In the genomic region with DNA sequence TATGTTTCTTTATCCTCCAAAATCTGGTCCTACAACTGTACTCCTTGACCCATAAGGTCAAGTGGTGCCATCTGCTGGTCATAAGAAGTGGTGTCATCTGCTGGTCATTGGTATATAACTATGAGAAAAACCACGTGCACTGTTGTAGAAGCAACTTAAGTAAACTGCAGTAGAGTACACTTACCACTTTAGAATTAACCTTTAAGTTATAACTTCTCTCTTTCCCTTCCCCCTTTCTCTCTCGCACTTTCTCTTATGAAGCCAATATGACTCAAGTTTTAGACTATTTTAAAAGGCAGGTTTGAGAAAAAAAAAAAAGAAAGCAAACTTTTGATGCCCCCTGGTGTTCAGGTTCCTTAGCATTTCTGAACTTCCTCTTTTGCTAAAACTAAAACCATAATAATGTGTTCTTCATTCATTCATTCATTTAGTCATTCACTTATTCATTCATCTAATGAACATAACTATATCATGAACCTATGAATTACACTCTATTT, we compare ENCODE assay signal across 1 cellular context.
A peak's percentile ranks its signal among the peaks of the same experiment; 100 is the strongest.
TF ChIP-seq lines count a peak whose summit lies in the region.

No MANE protein-coding gene starts in this region.

TF ChIP-seq in HepG2, 621 proteins besides CTCF, POLR2A, EP300 and RAD21 (continued from another document):
- TF ChIP-seq STAG1 (CRISPR knock-in tag; IDR thresholded peaks at IDR 0.05) (peak; percentile 57), SP2 (CRISPR knock-in tag; IDR thresholded peaks at IDR 0.05) (no peak), ELF3 (CRISPR knock-in tag; IDR thresholded peaks at IDR 0.05) (peak; percentile 61), ZFP1 (CRISPR knock-in tag; IDR thresholded peaks at IDR 0.05) (0 out of 2 replicates have a peak, but pooled peaks have one; percentile 34), PPARG (CRISPR knock-in tag; conservative IDR thresholded peaks at IDR 0.05) (0 out of 2 replicates have a peak, but pooled peaks have one; percentile 36), ZNF543 (CRISPR knock-in tag; IDR thresholded peaks at IDR 0.05) (no peak), FOXP1 (IDR thresholded peaks at IDR 0.05) (no peak), FOXP1 (CRISPR knock-in tag; IDR thresholded peaks at IDR 0.05) (no peak), ZBTB42 (CRISPR knock-in tag; IDR thresholded peaks at IDR 0.05) (no peak), TAF15 (IDR thresholded peaks at IDR 0.05; ENCODE audit: low read depth, low read length, poor library complexity, severe bottlenecking) (no peak), CCDC6 (CRISPR knock-in tag; IDR thresholded peaks at IDR 0.05) (no peak), MXI1 (IDR thresholded peaks at IDR 0.05; ENCODE audit: borderline replicate concordance, low read depth, low read length) (0 out of 3 replicates have a peak, but pooled peaks have one; percentile 23), ZNF788 (CRISPR knock-in tag; IDR thresholded peaks at IDR 0.05; ENCODE audit: borderline replicate concordance) (no peak), SMC3 (IDR thresholded peaks at IDR 0.05; ENCODE audit: low read length) (peak; percentile 80), IKZF4 (CRISPR knock-in tag; IDR thresholded peaks at IDR 0.05; ENCODE audit: borderline replicate concordance, low read depth, not compliant biosample characterization) (no peak), MTF2 (CRISPR knock-in tag; IDR thresholded peaks at IDR 0.05; ENCODE audit: borderline replicate concordance) (no peak), ZNF251 (CRISPR knock-in tag; IDR thresholded peaks at IDR 0.05) (no peak), PITX1 (CRISPR knock-in tag; IDR thresholded peaks at IDR 0.05) (no peak), ZNF24 (IDR thresholded peaks at IDR 0.05) (0 out of 2 replicates have a peak, but pooled peaks have one; percentile 13), SALL1 (CRISPR knock-in tag; IDR thresholded peaks at IDR 0.05) (no peak), ZNF598 (CRISPR knock-in tag; IDR thresholded peaks at IDR 0.05; ENCODE audit: borderline replicate concordance) (no peak), RCOR2 (CRISPR knock-in tag; IDR thresholded peaks at IDR 0.05) (no peak), KDM4B (CRISPR knock-in tag; IDR thresholded peaks at IDR 0.05) (no peak), ATF1 (CRISPR knock-in tag; IDR thresholded peaks at IDR 0.05) (no peak)
- TF ChIP-seq, protein P1, sequence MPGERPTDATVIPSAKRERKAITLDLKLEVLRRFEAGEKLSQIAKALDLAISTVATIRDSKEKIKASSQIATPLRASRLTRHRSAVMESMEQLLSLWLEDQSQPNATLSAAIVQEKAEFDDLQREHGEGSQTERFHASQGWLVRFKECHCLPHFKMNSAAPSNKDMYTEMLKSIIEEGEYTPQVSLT (CRISPR knock-in tag; IDR thresholded peaks at IDR 0.05; ENCODE audit: borderline replicate concordance, low read depth) = no peak
- TF ChIP-seq, protein P2, sequence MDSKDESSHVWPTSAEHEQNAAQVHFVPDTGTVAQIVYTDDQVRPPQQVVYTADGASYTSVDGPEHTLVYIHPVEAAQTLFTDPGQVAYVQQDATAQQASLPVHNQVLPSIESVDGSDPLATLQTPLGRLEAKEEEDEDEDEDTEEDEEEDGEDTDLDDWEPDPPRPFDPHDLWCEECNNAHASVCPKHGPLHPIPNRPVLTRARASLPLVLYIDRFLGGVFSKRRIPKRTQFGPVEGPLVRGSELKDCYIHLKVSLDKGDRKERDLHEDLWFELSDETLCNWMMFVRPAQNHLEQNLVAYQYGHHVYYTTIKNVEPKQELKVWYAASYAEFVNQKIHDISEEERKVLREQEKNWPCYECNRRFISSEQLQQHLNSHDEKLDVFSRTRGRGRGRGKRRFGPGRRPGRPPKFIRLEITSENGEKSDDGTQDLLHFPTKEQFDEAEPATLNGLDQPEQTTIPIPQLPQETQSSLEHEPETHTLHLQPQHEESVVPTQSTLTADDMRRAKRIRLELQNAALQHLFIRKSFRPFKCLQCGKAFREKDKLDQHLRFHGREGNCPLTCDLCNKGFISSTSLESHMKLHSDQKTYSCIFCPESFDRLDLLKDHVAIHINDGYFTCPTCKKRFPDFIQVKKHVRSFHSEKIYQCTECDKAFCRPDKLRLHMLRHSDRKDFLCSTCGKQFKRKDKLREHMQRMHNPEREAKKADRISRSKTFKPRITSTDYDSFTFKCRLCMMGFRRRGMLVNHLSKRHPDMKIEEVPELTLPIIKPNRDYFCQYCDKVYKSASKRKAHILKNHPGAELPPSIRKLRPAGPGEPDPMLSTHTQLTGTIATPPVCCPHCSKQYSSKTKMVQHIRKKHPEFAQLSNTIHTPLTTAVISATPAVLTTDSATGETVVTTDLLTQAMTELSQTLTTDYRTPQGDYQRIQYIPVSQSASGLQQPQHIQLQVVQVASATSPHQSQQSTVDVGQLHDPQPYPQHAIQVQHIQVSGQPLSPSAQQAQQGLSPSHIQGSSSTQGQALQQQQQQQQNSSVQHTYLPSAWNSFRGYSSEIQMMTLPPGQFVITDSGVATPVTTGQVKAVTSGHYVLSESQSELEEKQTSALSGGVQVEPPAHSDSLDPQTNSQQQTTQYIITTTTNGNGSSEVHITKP (CRISPR knock-in tag; IDR thresholded peaks at IDR 0.05; ENCODE audit: low read depth) = no peak
- TF ChIP-seq, protein P3, sequence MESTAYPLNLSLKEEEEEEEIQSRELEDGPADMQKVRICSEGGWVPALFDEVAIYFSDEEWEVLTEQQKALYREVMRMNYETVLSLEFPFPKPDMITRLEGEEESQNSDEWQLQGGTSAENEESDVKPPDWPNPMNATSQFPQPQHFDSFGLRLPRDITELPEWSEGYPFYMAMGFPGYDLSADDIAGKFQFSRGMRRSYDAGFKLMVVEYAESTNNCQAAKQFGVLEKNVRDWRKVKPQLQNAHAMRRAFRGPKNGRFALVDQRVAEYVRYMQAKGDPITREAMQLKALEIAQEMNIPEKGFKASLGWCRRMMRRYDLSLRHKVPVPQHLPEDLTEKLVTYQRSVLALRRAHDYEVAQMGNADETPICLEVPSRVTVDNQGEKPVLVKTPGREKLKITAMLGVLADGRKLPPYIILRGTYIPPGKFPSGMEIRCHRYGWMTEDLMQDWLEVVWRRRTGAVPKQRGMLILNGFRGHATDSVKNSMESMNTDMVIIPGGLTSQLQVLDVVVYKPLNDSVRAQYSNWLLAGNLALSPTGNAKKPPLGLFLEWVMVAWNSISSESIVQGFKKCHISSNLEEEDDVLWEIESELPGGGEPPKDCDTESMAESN (CRISPR knock-in tag; conservative IDR thresholded peaks at IDR 0.05) = no peak
- TF ChIP-seq, protein P4, sequence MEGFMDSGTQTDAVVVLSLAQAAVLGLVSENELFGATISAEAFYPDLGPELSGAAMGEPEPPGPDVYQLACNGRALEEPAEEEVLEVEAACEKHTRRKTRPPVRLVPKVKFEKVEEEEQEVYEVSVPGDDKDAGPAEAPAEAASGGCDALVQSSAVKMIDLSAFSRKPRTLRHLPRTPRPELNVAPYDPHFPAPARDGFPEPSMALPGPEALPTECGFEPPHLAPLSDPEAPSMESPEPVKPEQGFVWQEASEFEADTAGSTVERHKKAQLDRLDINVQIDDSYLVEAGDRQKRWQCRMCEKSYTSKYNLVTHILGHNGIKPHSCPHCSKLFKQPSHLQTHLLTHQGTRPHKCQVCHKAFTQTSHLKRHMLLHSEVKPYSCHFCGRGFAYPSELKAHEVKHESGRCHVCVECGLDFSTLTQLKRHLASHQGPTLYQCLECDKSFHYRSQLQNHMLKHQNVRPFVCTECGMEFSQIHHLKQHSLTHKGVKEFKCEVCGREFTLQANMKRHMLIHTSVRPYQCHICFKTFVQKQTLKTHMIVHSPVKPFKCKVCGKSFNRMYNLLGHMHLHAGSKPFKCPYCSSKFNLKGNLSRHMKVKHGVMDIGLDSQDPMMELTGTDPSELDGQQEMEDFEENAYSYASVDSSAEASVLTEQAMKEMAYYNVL (CRISPR knock-in tag; IDR thresholded peaks at IDR 0.05; ENCODE audit: borderline replicate concordance) = no peak
- TF ChIP-seq, protein P5, sequence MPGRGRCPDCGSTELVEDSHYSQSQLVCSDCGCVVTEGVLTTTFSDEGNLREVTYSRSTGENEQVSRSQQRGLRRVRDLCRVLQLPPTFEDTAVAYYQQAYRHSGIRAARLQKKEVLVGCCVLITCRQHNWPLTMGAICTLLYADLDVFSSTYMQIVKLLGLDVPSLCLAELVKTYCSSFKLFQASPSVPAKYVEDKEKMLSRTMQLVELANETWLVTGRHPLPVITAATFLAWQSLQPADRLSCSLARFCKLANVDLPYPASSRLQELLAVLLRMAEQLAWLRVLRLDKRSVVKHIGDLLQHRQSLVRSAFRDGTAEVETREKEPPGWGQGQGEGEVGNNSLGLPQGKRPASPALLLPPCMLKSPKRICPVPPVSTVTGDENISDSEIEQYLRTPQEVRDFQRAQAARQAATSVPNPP (CRISPR knock-in tag; IDR thresholded peaks at IDR 0.05) = no peak
- TF ChIP-seq, protein P6, sequence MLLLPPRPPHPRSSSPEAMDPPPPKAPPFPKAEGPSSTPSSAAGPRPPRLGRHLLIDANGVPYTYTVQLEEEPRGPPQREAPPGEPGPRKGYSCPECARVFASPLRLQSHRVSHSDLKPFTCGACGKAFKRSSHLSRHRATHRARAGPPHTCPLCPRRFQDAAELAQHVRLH (CRISPR knock-in tag; IDR thresholded peaks at IDR 0.05; ENCODE audit: borderline replicate concordance, low read depth) = no peak
- TF ChIP-seq, protein P7, sequence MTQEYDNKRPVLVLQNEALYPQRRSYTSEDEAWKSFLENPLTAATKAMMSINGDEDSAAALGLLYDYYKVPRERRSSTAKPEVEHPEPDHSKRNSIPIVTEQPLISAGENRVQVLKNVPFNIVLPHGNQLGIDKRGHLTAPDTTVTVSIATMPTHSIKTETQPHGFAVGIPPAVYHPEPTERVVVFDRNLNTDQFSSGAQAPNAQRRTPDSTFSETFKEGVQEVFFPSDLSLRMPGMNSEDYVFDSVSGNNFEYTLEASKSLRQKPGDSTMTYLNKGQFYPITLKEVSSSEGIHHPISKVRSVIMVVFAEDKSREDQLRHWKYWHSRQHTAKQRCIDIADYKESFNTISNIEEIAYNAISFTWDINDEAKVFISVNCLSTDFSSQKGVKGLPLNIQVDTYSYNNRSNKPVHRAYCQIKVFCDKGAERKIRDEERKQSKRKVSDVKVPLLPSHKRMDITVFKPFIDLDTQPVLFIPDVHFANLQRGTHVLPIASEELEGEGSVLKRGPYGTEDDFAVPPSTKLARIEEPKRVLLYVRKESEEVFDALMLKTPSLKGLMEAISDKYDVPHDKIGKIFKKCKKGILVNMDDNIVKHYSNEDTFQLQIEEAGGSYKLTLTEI (CRISPR knock-in tag; conservative IDR thresholded peaks at IDR 0.05) = no peak
- TF ChIP-seq, protein P8, sequence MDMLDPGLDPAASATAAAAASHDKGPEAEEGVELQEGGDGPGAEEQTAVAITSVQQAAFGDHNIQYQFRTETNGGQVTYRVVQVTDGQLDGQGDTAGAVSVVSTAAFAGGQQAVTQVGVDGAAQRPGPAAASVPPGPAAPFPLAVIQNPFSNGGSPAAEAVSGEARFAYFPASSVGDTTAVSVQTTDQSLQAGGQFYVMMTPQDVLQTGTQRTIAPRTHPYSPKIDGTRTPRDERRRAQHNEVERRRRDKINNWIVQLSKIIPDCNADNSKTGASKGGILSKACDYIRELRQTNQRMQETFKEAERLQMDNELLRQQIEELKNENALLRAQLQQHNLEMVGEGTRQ (IDR thresholded peaks at IDR 0.05; ENCODE audit: low read depth, low read length) = 0 out of 2 replicates have a peak, but pooled peaks have one; percentile 16
- TF ChIP-seq, protein P8 (CRISPR knock-in tag; IDR thresholded peaks at IDR 0.05; ENCODE audit: borderline replicate concordance) = no peak; the same call in 1 of the 2 replicates
- TF ChIP-seq, protein P9, sequence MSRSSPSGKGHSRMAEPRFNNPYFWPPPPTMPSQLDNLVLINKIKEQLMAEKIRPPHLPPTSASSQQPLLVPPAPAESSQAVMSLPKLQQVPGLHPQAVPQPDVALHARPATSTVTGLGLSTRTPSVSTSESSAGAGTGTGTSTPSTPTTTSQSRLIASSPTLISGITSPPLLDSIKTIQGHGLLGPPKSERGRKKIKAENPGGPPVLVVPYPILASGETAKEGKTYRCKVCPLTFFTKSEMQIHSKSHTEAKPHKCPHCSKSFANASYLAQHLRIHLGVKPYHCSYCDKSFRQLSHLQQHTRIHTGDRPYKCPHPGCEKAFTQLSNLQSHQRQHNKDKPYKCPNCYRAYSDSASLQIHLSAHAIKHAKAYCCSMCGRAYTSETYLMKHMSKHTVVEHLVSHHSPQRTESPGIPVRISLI (CRISPR knock-in tag; IDR thresholded peaks at IDR 0.05; ENCODE audit: borderline replicate concordance) = peak; percentile 79
